In genomic region chr3:88824646-88825303, GRCh38 we compare ENCODE assay signal across 20 cellular contexts.
"Had no signal": no experiment of that assay in that cellular context is flagged by ENCODE, and none has a peak within 500 bp of the region (broad histone marks: within the 10 kb centered on the region; RNA-seq: fewer than 3 reads in every experiment).

No MANE protein-coding gene starts in this region.

- H3K4me1 ChIP-seq: gastrocnemius medialis, parathyroid adenoma, testis, vagina had no signal

- H3K9ac ChIP-seq: parathyroid adenoma had no signal

- H3K4me3 ChIP-seq: gastrocnemius medialis, testis, vagina had no signal

- DNase-seq: activated CD4-positive, alpha-beta memory T cell treated with anti-CD3 and anti-CD28 coated beads for 36 hours; activated CD4-positive, alpha-beta T cell treated with anti-CD3 and anti-CD28 coated beads for 48 hours; activated naive CD4-positive, alpha-beta T cell treated with Interleukin-2 at 50 U/mL for 16 hours; activated naive CD8-positive, alpha-beta T cell treated with anti-CD3 and anti-CD28 coated beads for 36 hours; activated T-cell treated with anti-CD3 and anti-CD28 coated beads, Interleukin-2, amount 50 U/mL, for 48 hours; amniotic stem cell; effector CD4-positive, alpha-beta T cell; erythroblast; gastrocnemius medialis; hippocampal formation; left ventricle myocardium superior; mammary epithelial cell; right cardiac atrium; small intestine; stimulated activated CD4-positive, alpha-beta T cell treated with anti-CD3 and anti-CD28 coated beads, Interleukin-15, amount 100 ng/mL, for 24 hours; testis; trophoblast cell had no signal

- H2AFZ ChIP-seq: parathyroid adenoma had no signal

- H3K36me3 ChIP-seq: gastrocnemius medialis, vagina had no signal

- H3K27me3 ChIP-seq: gastrocnemius medialis, testis, vagina had no signal

- H3K27ac ChIP-seq: gastrocnemius medialis, parathyroid adenoma, testis, vagina had no signal

- H3K9me3 ChIP-seq: gastrocnemius medialis, testis, vagina had no signal

- ATAC-seq: gastrocnemius medialis; left ventricle myocardium superior; right cardiac atrium; stimulated activated memory B cell treated with anti-CD40 and anti-IgM and Interleukin-4, amounts not matched to agents 10 μg/mL and 1 μg/mL and 100 μg/mL, for 72 hours had no signal
